ENCODE assay signal across 8 cellular contexts in genomic region chr17:47254403-47254943, GRCh38. TPM values are rescaled to one million over a fixed set of nuclear protein-coding genes. Genes with fewer than 3 reads are reported as not detected.
DNase-seq lines count a peak whose midpoint lies in the region; ATAC-seq and TF ChIP-seq lines count a peak whose summit lies in the region.

No MANE protein-coding gene starts in this region.

- no peak for DNase-seq in activated T-cell treated with anti-CD3 and anti-CD28 coated beads, Interleukin-2, amount 50 U/mL, for 4 hours
- DNase-seq in activated T-cell treated with anti-CD3 and anti-CD28 coated beads for 4 hours, result no peak
- DNase-seq in ascending aorta (ENCODE audit: low spot score in 2 of 2), result peak in 1 of 2 donors; percentile 62
- no peak for DNase-seq in right lobe of liver
- DNase-seq in type B pancreatic cell (ENCODE audit: extremely low spot score, unreplicated experiment), result no peak
- no peak for DNase-seq in UCSD-AML1 (lab: John Stamatoyannopoulos, UW; ENCODE audit: unreplicated experiment)
- DNase-seq in effector CD4-positive, alpha-beta T cell, result no peak
- no peak for DNase-seq in KBM-7

- H3K36me3 ChIP-seq in ascending aorta, result no peaks in the 10 kb centered on the region
- no peaks in the 10 kb centered on the region for H3K36me3 ChIP-seq in right lobe of liver

- no peak for ATAC-seq in activated T-cell treated with anti-CD3 and anti-CD28 coated beads, Interleukin-2, amount 50 U/mL, for 4 hours
- no peak for ATAC-seq in right lobe of liver

- H3K4me1 Mint-ChIP-seq in activated T-cell treated with anti-CD3 and anti-CD28 coated beads, Interleukin-2, amount 50 U/mL, for 4 hours (ENCODE audit: low read depth), result peaks cover 7% of the 10 kb centered on the region
- peaks cover 17% of the 10 kb centered on the region for H3K4me1 Mint-ChIP-seq in type B pancreatic cell (ENCODE audit: unreplicated experiment)

- H3K9me3 ChIP-seq in ascending aorta, result no peaks in the 10 kb centered on the region
- H3K9me3 ChIP-seq in right lobe of liver, result no peaks in the 10 kb centered on the region

- H3K4me3 Mint-ChIP-seq in activated T-cell treated with anti-CD3 and anti-CD28 coated beads, Interleukin-2, amount 50 U/mL, for 4 hours, result peak overlapping the region; percentile 86
- H3K4me3 Mint-ChIP-seq in type B pancreatic cell, result peak overlapping the region; percentile 89

- no peaks in the 10 kb centered on the region for H3K9me3 Mint-ChIP-seq in activated T-cell treated with anti-CD3 and anti-CD28 coated beads, Interleukin-2, amount 50 U/mL, for 4 hours
- H3K9me3 Mint-ChIP-seq in type B pancreatic cell, result no peaks in the 10 kb centered on the region

- intact Hi-C loops in ascending aorta (cut with DNase I), result loop anchor here (1.0 to 2.0 kb wide), 2 partner anchors 20 to 25 kb away; no protein-coding TSS in a partner anchor
- intact Hi-C loops in right lobe of liver (cut with DNase I), result no loop called here

- H3K27ac ChIP-seq in ascending aorta (peak overlapping the region; percentile 92 to 95), right lobe of liver (peak overlapping the region in 1 of 3 donors; percentile 77)

- in situ Hi-C loops in KBM-7 (cut with MboI; ENCODE audit: low pct_unique_long_range_greater_than_20kb, low sequenced_read_pairs), result no loop called here

- TF ChIP-seq POLR2A in right lobe of liver (IDR thresholded peaks at IDR 0.05), result no peak

- TF ChIP-seq CTCF in ascending aorta (IDR thresholded peaks at IDR 0.05) (no peak), right lobe of liver (IDR thresholded peaks at IDR 0.05) (no peak), type B pancreatic cell (conservative IDR thresholded peaks at IDR 0.05) (no peak)

- H3K27me3 ChIP-seq in ascending aorta, result no peaks in the 10 kb centered on the region
- no peaks in the 10 kb centered on the region for H3K27me3 ChIP-seq in right lobe of liver

- H3K4me3 ChIP-seq in ascending aorta, result peak overlapping the region; percentile 79 to 90
- H3K4me3 ChIP-seq in right lobe of liver, result peak overlapping the region; percentile 64 to 82 (median 77)

- H3K36me3 Mint-ChIP-seq in activated T-cell treated with anti-CD3 and anti-CD28 coated beads, Interleukin-2, amount 50 U/mL, for 4 hours (ENCODE audit: insufficient read depth), result no peaks in the 10 kb centered on the region
- H3K36me3 Mint-ChIP-seq in type B pancreatic cell, result no peaks in the 10 kb centered on the region

- H3K4me1 ChIP-seq in ascending aorta, result peaks cover 10 to 38% of the 10 kb centered on the region in 2 donors
- H3K4me1 ChIP-seq in right lobe of liver, result peaks cover 0 to 23% (median 7%) of the 10 kb centered on the region in 4 donors

- 22% methylated on average over 12 of the region's 15 CpGs for WGBS in right lobe of liver (ENCODE audit: insufficient coverage, low coverage, low lambda C conversion rate, missing lambda C conversion rate)

- H3K27me3 Mint-ChIP-seq in activated T-cell treated with anti-CD3 and anti-CD28 coated beads, Interleukin-2, amount 50 U/mL, for 4 hours (ENCODE audit: low read depth), result peaks cover 50% of the 10 kb centered on the region
- H3K27me3 Mint-ChIP-seq in type B pancreatic cell, result peaks cover 78% of the 10 kb centered on the region

- H3K27ac Mint-ChIP-seq in type B pancreatic cell, result no peak overlapping the region

RNA-seq across cellular contexts. Expression of gene ITGB3, which starts 0.8 kb away (rescaled TPM):
- total RNA-seq in activated T-cell treated with anti-CD3 and anti-CD28 coated beads, Interleukin-2, amount 50 U/mL, for 4 hours, result under 1 TPM; 0.08 to 0.20 (median 0.11) TPM
- total RNA-seq in ascending aorta (71.3 TPM), right lobe of liver (1 to 10 TPM; 2.2 to 8.0 (median 4.8) TPM), type B pancreatic cell (ENCODE audit: low replicate concordance) (0.36 and 1.6 TPM in 2 replicates)

RNA-seq across cellular contexts. Expression of gene MYL4, which starts 45.3 kb away (rescaled TPM):
- not detected for total RNA-seq in activated T-cell treated with anti-CD3 and anti-CD28 coated beads, Interleukin-2, amount 50 U/mL, for 4 hours
- total RNA-seq in ascending aorta (not detected), right lobe of liver (under 1 TPM in 4 of 6 experiments, not detected in 2; 0.42 to 0.80 (median 0.58) TPM), type B pancreatic cell (ENCODE audit: low replicate concordance) (2.4 and 5.1 TPM in 2 replicates)
